ENCODE assay signal across 8 cellular contexts in the genomic region with DNA sequence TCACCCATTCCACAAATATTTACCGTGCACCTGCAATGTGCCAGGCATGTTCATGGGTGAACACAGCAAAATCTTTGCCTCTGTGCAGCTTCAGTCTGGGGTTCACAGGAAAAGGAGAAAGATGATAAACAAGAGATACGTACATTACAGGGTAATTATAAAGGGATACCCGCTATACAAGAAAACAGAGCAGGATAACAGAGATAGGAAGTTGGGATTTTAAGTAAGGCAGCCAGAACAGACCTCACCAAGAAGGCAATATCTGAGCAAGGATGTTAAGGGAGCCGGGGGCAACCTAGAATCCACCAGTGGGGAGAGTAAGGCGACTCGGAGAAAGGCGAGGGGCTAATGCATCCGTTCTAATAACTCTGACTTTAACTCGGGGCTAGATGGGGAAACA. TPM values are rescaled to one million over a fixed set of nuclear protein-coding genes. Genes with fewer than 3 reads are reported as not detected.
A peak's percentile ranks its signal among the peaks of the same experiment; 100 is the strongest.
DNase-seq lines count a peak whose midpoint lies in the region; ATAC-seq, FAIRE-seq and TF ChIP-seq lines count a peak whose summit lies in the region.

No MANE protein-coding gene starts in this region.

- H3K36me3 ChIP-seq in lower lobe of right lung (no peaks in the 10 kb centered on the region), uterus (no peaks in the 10 kb centered on the region)

- in situ Hi-C loops in astrocyte of the cerebellum (cut with HindIII; ENCODE audit: low sequenced_read_pairs): no loop called here

- FAIRE-seq in GM19239 (lab: Jason Lieb, UNC): peak; percentile 39

- H3K27ac ChIP-seq in lower lobe of right lung (peak overlapping the region; percentile 86), uterus (peak overlapping the region; percentile 88 to 91)

- H3K27me3 ChIP-seq in lower lobe of right lung (ENCODE audit: low read depth) (no peaks in the 10 kb centered on the region), uterus (no peaks in the 10 kb centered on the region)

- intact Hi-C loops in lower lobe of right lung (cut with DNase I) (no loop called here), uterus (cut with DNase I; ENCODE audit: low total_unique reads) (no loop called here)

- DNase-seq in GM19239 (ENCODE audit: insufficient read length, low spot score): no peak
- no peak for DNase-seq in astrocyte of the cerebellum (ENCODE audit: low read depth)
- no peak for DNase-seq in lower lobe of right lung
- peak in 1 of 2 donors; percentile 21 for DNase-seq in uterus
- DNase-seq in stimulated activated CD8-positive, alpha-beta memory T cell treated with anti-CD3 and anti-CD28 coated beads, Interleukin-4, amount 100 ng/mL, for 48 hours: no peak
- DNase-seq in NCI-H510A treated with DMSO at 0.1 percent for 48 hours (lab: John Stamatoyannopoulos, UW): no peak

- no peaks in the 10 kb centered on the region for H3K9me3 ChIP-seq in lower lobe of right lung
- H3K9me3 ChIP-seq in uterus: no peaks in the 10 kb centered on the region

- TF ChIP-seq CTCF in astrocyte of the cerebellum (IDR thresholded peaks at IDR 0.05; ENCODE audit: low read depth, low read length, missing control alignments): no peak
- TF ChIP-seq CTCF in lower lobe of right lung (IDR thresholded peaks at IDR 0.05): no peak
- no peak for TF ChIP-seq CTCF in uterus (IDR thresholded peaks at IDR 0.05)

- ATAC-seq in HG03457 (IDR thresholded peaks at IDR 0.05; ENCODE audit: unreplicated experiment) (peak; percentile 0), lower lobe of right lung (no peak), HG03095 (IDR thresholded peaks at IDR 0.05; ENCODE audit: unreplicated experiment) (no peak)

- peaks cover 40% of the 10 kb centered on the region for H3K4me1 ChIP-seq in lower lobe of right lung
- peaks cover 0 to 3% of the 10 kb centered on the region in 2 donors for H3K4me1 ChIP-seq in uterus

- TF ChIP-seq POLR2A in uterus (IDR thresholded peaks at IDR 0.05): no peak

- H3K4me3 ChIP-seq in astrocyte of the cerebellum (ENCODE audit: low read depth, low read length): peak overlapping the region; percentile 68
- peak overlapping the region; percentile 95 for H3K4me3 ChIP-seq in lower lobe of right lung
- H3K4me3 ChIP-seq in uterus: peak overlapping the region; percentile 46 to 63

RNA-seq across cellular contexts. Expression of a gene that starts 0.8 kb away (rescaled TPM):
- 95.4 TPM for total RNA-seq in lower lobe of right lung
- 10 to 100 TPM; 39.5 to 92.9 (median 63.8) TPM for total RNA-seq in uterus
